In the genomic region with DNA sequence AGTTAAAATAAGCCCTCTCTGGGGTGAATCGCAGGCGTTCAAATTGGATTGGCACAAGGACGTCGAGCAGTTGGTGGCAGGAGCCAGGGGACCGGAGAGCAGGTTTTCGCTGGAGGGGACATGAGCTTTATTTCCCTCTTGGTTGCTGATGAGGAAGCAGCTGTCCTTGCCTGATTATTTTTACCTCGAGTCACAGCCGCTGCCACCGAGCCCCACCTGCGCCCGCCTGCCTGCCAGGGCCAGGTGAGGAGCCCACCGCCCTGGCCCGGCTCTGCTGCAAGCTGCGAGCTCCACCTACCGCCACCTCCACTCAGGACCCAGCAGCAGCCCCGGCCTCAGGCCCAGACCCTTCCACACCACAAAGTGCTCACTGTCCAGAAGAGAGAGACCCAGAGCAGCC, we compare ENCODE assay signal across 27 cellular contexts. TPM values are rescaled to one million over a fixed set of nuclear protein-coding genes. Genes with fewer than 3 reads are reported as not detected.
"Had no signal": no experiment of that assay in that cellular context is flagged by ENCODE, and none has a peak within 500 bp of the region (broad histone marks: within the 10 kb centered on the region; RNA-seq: fewer than 3 reads in every experiment).

No MANE protein-coding gene starts in this region.

- H3K9me3 ChIP-seq: psoas muscle, thyroid gland had no signal

- H3K4me1 Mint-ChIP-seq: brain, endodermal cell, nephron progenitor cell had no signal

- H3K4me3 ChIP-seq: psoas muscle, skin epidermis, thyroid gland had no signal

- H3K36me3 ChIP-seq: thyroid gland, WERI-Rb-1 had no signal

- H3K4me3 Mint-ChIP-seq: activated T-helper 1 cell treated with anti-CD3 and anti-CD28 coated beads, Interleukin-12 subunit alpha, Interleukin-12 subunit beta, Interleukin-2, Interleukin-4 antibody, amounts not matched to agents 30 ng/mL and 10 ng/mL and 1 ng/mL, durations not matched to agents 14 hours and 24 hours and 36 hours; brain; endodermal cell; nephron progenitor cell had no signal

- H3K27ac Mint-ChIP-seq: activated T-helper 1 cell treated with anti-CD3 and anti-CD28 coated beads, Interleukin-12 subunit alpha, Interleukin-12 subunit beta, Interleukin-2, Interleukin-4 antibody, amounts not matched to agents 30 ng/mL and 10 ng/mL and 1 ng/mL, durations not matched to agents 14 hours and 24 hours and 36 hours; brain; endodermal cell had no signal

- ATAC-seq: psoas muscle, right cardiac atrium had no signal

- DNase-seq: activated CD4-positive, alpha-beta T cell treated with anti-CD3 and anti-CD28 coated beads for 1 hour; activated CD4-positive, alpha-beta T cell treated with anti-CD3 and anti-CD28 coated beads, Interleukin-2, amount 50 U/mL, for 48 hours; activated naive CD4-positive, alpha-beta T cell; activated T-cell treated with anti-CD3 and anti-CD28 coated beads for 4 hours; anterior cingulate cortex; caudate nucleus; endodermal cell; foreskin fibroblast; hypothalamus; midbrain; nephron progenitor cell; psoas muscle; right cardiac atrium; stimulated activated CD4-positive, alpha-beta T cell treated with anti-CD3 and anti-CD28 coated beads, Interleukin-15, amount 100 ng/mL, for 24 hours; stimulated activated CD4-positive, alpha-beta T cell treated with anti-CD3 and anti-CD28 coated beads, Interleukin-4, amount 100 ng/mL, for 1 hour; SW 1271; T-helper 2 cell; thyroid gland; WERI-Rb-1 had no signal

- H3K27ac ChIP-seq: epithelial cell of prostate, psoas muscle, skin epidermis, thyroid gland, WERI-Rb-1 had no signal

- H3K9me3 Mint-ChIP-seq: activated T-helper 1 cell treated with anti-CD3 and anti-CD28 coated beads, Interleukin-12 subunit alpha, Interleukin-12 subunit beta, Interleukin-2, Interleukin-4 antibody, amounts not matched to agents 30 ng/mL and 10 ng/mL and 1 ng/mL, durations not matched to agents 14 hours and 24 hours and 36 hours; endodermal cell; nephron progenitor cell had no signal

- H3K4me1 ChIP-seq: psoas muscle, thyroid gland had no signal

- H3K36me3 Mint-ChIP-seq: brain had no signal

- H3K27me3 ChIP-seq: thyroid gland had no signal

RNA-seq across cellular contexts. Expression of gene ADGRD2, which starts 9.0 kb away (rescaled TPM):
- total RNA-seq: activated T-helper 1 cell treated with anti-CD3 and anti-CD28 coated beads, Interleukin-12 subunit alpha, Interleukin-12 subunit beta, Interleukin-2, Interleukin-4 antibody, amounts not matched to agents 30 ng/mL and 10 ng/mL and 1 ng/mL, durations not matched to agents 14 hours and 24 hours and 36 hours; lung microvascular endothelial cell; myocyte; osteocyte; psoas muscle; thyroid gland had no signal
- polyA plus RNA-seq: keratinocyte, psoas muscle had no signal
